Comparison of ENCODE assay signal across 6 cellular contexts in genomic region chr22:20117656-20118571, GRCh38. TPM values are rescaled to one million over a fixed set of nuclear protein-coding genes. Genes with fewer than 3 reads are reported as not detected.
DNase-seq lines count a peak whose midpoint lies in the region; ATAC-seq and TF ChIP-seq lines count a peak whose summit lies in the region.

No MANE protein-coding gene starts in this region.

- H3K4me3 ChIP-seq in fibroblast of the aortic adventitia (ENCODE audit: low read depth, low read length) = peak overlapping the region; percentile 71

- peak overlapping the region; percentile 89 for H3K4me3 Mint-ChIP-seq in CD4-positive, alpha-beta T cell

- POLR2A ChIA-PET in CD4-positive, alpha-beta T cell (lab: Charles Lee) = interaction anchor here (0.9 to 3.1 kb wide), 12 partner anchors 11 to 638 kb away, joined by 3 to 20 read pairs (median 6); partner anchors contain the start of genes CDC45, DGCR6L, TANGO2 and ZDHHC8

- TF ChIP-seq CTCF in CD4-positive, alpha-beta T cell (IDR thresholded peaks at IDR 0.05) = no peak
- no peak for TF ChIP-seq CTCF in fibroblast of the aortic adventitia (IDR thresholded peaks at IDR 0.05; ENCODE audit: insufficient read depth, low read length)

- peak overlapping the region; percentile 33 for H3K27ac ChIP-seq in CD4-positive, alpha-beta T cell (ENCODE audit: low read depth, low read length)

- CTCF ChIA-PET in CD4-positive, alpha-beta T cell (lab: Charles Lee) = interaction anchor here (0.7 to 2.1 kb wide), 2 partner anchors 11 to 17 kb away, joined by 4 to 8 read pairs; no protein-coding TSS in a partner anchor

- peak overlapping the region; percentile 82 for H3K27ac Mint-ChIP-seq in CD4-positive, alpha-beta T cell

- intact Hi-C loops in CD4-positive, alpha-beta T cell (cut with DNase I, micrococcal nuclease) = loop anchor here (1.0 to 10.0 kb wide), 10 partner anchors 13 to 996 kb away; partner anchors contain the start of genes DGCR2 (in 1 of the 2), DGCR8 (in 1 of the 2), GNB1L (in 1 of the 2) and MED15 (in 1 of the 2)

- no peaks in the 10 kb centered on the region for H3K9me3 ChIP-seq in CD4-positive, alpha-beta T cell (ENCODE audit: control insufficient read depth, low read length)

- DNase-seq in CD4-positive, alpha-beta T cell = peak in 8 of 10 experiments; percentile 22 to 48 (median 34)
- peak; percentile 38 for DNase-seq in activated CD4-positive, alpha-beta T cell treated with anti-CD3 and anti-CD28 coated beads for 1 hour
- peak; percentile 14 for DNase-seq in fibroblast of the aortic adventitia (ENCODE audit: low read depth)
- peak; percentile 81 for DNase-seq in stimulated activated CD4-positive, alpha-beta T cell treated with anti-CD3 and anti-CD28 coated beads, Interleukin-2, amount 100 ng/mL, for 4 hours (ENCODE audit: low read depth)
- no peak for DNase-seq in 8988T

- peaks cover 28% of the 10 kb centered on the region for H3K4me1 Mint-ChIP-seq in CD4-positive, alpha-beta T cell (ENCODE audit: low read depth)

- H3K9me3 Mint-ChIP-seq in CD4-positive, alpha-beta T cell = no peaks in the 10 kb centered on the region

- no peaks in the 10 kb centered on the region for H3K27me3 ChIP-seq in CD4-positive, alpha-beta T cell (ENCODE audit: control insufficient read depth, insufficient read depth, low read length)

- H3K36me3 Mint-ChIP-seq in CD4-positive, alpha-beta T cell (ENCODE audit: low read depth) = peaks cover 49% of the 10 kb centered on the region

- H3K27me3 Mint-ChIP-seq in CD4-positive, alpha-beta T cell = no peaks in the 10 kb centered on the region

- peak; percentile 34 for ATAC-seq in CD4-positive, alpha-beta T cell (ENCODE audit: poor library complexity)
- ATAC-seq in HG02642 (IDR thresholded peaks at IDR 0.05; ENCODE audit: poor library complexity, unreplicated experiment) = peak; percentile 23

RNA-seq across cellular contexts. Expression of gene TRMT2A, which starts 0.9 kb away (rescaled TPM):
- 10 to 100 TPM; 79.3 to 84.2 TPM for total RNA-seq in CD4-positive, alpha-beta T cell
- total RNA-seq in fibroblast of the aortic adventitia (ENCODE audit: low replicate concordance) = 18.4 and 28.7 TPM in 2 replicates

RNA-seq across cellular contexts. Expression of gene RANBP1, which starts 2.0 kb away (rescaled TPM):
- 10 to 100 TPM; 68.1 to 72.1 TPM for total RNA-seq in CD4-positive, alpha-beta T cell
- total RNA-seq in fibroblast of the aortic adventitia (ENCODE audit: low replicate concordance) = 160 and 191 TPM in 2 replicates

RNA-seq across cellular contexts. Expression of gene ZDHHC8, which starts 13.7 kb away (rescaled TPM):
- 10 to 100 TPM; 44.9 to 49.3 TPM for total RNA-seq in CD4-positive, alpha-beta T cell
- 8.7 and 12.7 TPM in 2 replicates for total RNA-seq in fibroblast of the aortic adventitia (ENCODE audit: low replicate concordance)

RNA-seq across cellular contexts. Expression of gene CCDC188, which starts 32.9 kb away (rescaled TPM):
- not detected for total RNA-seq in CD4-positive, alpha-beta T cell
- total RNA-seq in fibroblast of the aortic adventitia (ENCODE audit: low replicate concordance) = 0.45 TPM in 1 of 2 replicates, not detected in the other

RNA-seq across cellular contexts. Expression of gene DGCR8, which starts 37.9 kb away (rescaled TPM):
- 10 to 100 TPM; 17.8 to 18.5 TPM for total RNA-seq in CD4-positive, alpha-beta T cell
- total RNA-seq in fibroblast of the aortic adventitia (ENCODE audit: low replicate concordance) = 22.0 and 29.0 TPM in 2 replicates
